In the genomic region with DNA sequence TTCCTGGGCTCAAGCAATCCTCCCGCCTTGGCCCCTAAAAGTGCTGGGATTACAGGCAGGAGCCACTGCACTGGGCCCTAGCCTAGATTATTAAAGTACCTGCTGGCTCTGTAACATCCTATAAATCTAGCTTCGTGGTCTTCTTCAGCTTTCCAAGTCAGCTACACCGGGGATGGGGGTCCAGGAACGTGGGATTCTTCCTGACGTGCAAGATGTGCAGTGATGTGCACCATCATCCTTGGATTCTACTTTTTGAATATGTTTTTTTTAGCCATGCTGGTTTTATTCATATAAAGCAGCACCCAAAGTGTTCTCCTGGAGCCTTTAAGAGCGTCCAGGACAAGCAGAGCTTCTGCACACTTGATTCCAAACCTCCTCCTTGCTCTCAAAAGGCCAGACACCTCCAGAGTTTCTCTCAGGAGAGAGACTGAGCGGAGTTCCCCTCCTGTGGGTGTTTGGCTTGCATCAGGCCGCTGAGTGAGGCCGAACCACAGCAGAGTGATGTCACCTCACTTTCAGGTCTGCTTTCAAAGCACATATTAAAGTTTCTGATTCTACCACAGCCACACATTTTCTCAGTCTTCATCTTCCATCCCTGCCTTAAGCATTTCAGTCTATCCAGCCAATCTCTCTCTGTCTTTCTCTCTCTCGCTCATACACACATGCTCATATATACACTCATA, we compare ENCODE assay signal across 8 cellular contexts. TPM values are rescaled to one million over a fixed set of nuclear protein-coding genes. Genes with fewer than 3 reads are reported as not detected.
DNase-seq lines count a peak whose midpoint lies in the region; ATAC-seq and TF ChIP-seq lines count a peak whose summit lies in the region.

No MANE protein-coding gene starts in this region.

- no peaks in the 10 kb centered on the region for H3K36me3 ChIP-seq in colonic mucosa

- no peaks in the 10 kb centered on the region for H3K4me1 ChIP-seq in colonic mucosa

- no peaks in the 10 kb centered on the region for H3K27me3 ChIP-seq in colonic mucosa

- peak; percentile 64 for DNase-seq in activated CD4-positive, CD25-positive, alpha-beta regulatory T cell treated with anti-CD3 and anti-CD28 coated beads, Interleukin-2, amount 50 U/mL, for 16 hours (ENCODE audit: low read depth, low spot score)
- DNase-seq in colonic mucosa (no peak), cerebellar cortex (ENCODE audit: low spot score) (no peak), amniotic stem cell (lab: John Stamatoyannopoulos, UW) (no peak), NCI-H1048 (lab: John Stamatoyannopoulos, UW) (no peak)
- DNase-seq in stimulated activated CD4-positive, alpha-beta T cell treated with anti-CD3 and anti-CD28 coated beads, Interleukin-4, amount 100 ng/mL, for 4 hours: peak; percentile 68 to 88

- H3K27ac ChIP-seq in colonic mucosa: peak overlapping the region; percentile 62

- no peaks in the 10 kb centered on the region for H3K9me3 ChIP-seq in colonic mucosa

- TF ChIP-seq CTCF in colonic mucosa (IDR thresholded peaks at IDR 0.05): no peak

- ATAC-seq in GM18870 (IDR thresholded peaks at IDR 0.05; ENCODE audit: unreplicated experiment): peak; percentile 76
- peak; percentile 50 for ATAC-seq in HG03060 (IDR thresholded peaks at IDR 0.05; ENCODE audit: low read depth, unreplicated experiment)

- H3K9ac ChIP-seq in colonic mucosa (ENCODE audit: low read depth in 2 of 2, low read length in 2 of 2): peak overlapping the region in 1 of 2 donors; percentile 30

- intact Hi-C loops in colonic mucosa (cut with DNase I): no loop called here

- H3K4me3 ChIP-seq in colonic mucosa: no peak overlapping the region

RNA-seq across cellular contexts. Expression of a gene that starts 33.4 kb away (rescaled TPM):
- total RNA-seq in colonic mucosa: 1 to 10 TPM; 4.6 to 6.7 TPM

Comparison
In these comparisons a context has a peak if more than half of its experiments do, and no peak if none do; other contexts are left out.
1. DNase-seq: peak in activated CD4-positive, CD25-positive, alpha-beta regulatory T cell treated with anti-CD3 and anti-CD28 coated beads, Interleukin-2, amount 50 U/mL, for 16 hours (single experiment) and stimulated activated CD4-positive, alpha-beta T cell treated with anti-CD3 and anti-CD28 coated beads, Interleukin-4, amount 100 ng/mL, for 4 hours (2 of 2); none in colonic mucosa (single experiment), cerebellar cortex (single experiment), amniotic stem cell (single experiment) and NCI-H1048 (single experiment).